In genomic region chr1:183898610-183899009, GRCh38 we compare ENCODE assay signal across 30 cellular contexts.
"Had no signal": no experiment of that assay in that cellular context is flagged by ENCODE, and none has a peak within 500 bp of the region (broad histone marks: within the 10 kb centered on the region; RNA-seq: fewer than 3 reads in every experiment).

No MANE protein-coding gene starts in this region.

- H3K9me3 ChIP-seq: left lung, right atrium auricular region, thyroid gland, upper lobe of left lung, vagina had no signal

- H3K4me3 Mint-ChIP-seq: activated naive CD4-positive, alpha-beta T cell treated with anti-CD3 and anti-CD28 coated beads, Interleukin-2, amount 10 ng/mL, durations not matched to agents 7 days and 5 days; activated naive CD8-positive, alpha-beta T cell treated with anti-CD3 and anti-CD28 coated beads, Interleukin-2, amount 10 ng/mL, durations not matched to agents 7 days and 5 days; natural killer cell; neural progenitor cell had no signal

- H3K36me3 ChIP-seq: neural progenitor cell, thyroid gland had no signal

- H3K36me3 Mint-ChIP-seq: natural killer cell had no signal

- H2AFZ ChIP-seq: neural progenitor cell had no signal

- H3K4me1 ChIP-seq: neural progenitor cell, thyroid gland, vagina had no signal

- H3K27ac Mint-ChIP-seq: activated naive CD4-positive, alpha-beta T cell treated with anti-CD3 and anti-CD28 coated beads, Interleukin-2, amount 10 ng/mL, durations not matched to agents 7 days and 5 days; activated naive CD8-positive, alpha-beta T cell treated with anti-CD3 and anti-CD28 coated beads, Interleukin-2, amount 10 ng/mL, durations not matched to agents 7 days and 5 days; natural killer cell; neural progenitor cell had no signal

- FAIRE-seq: astrocyte, frontal cortex, TTC549 had no signal

- H3K27me3 Mint-ChIP-seq: activated naive CD4-positive, alpha-beta T cell treated with anti-CD3 and anti-CD28 coated beads, Interleukin-2, amount 10 ng/mL, durations not matched to agents 7 days and 5 days had no signal

- H3K4me1 Mint-ChIP-seq: neural progenitor cell had no signal

- H3K4me3 ChIP-seq: left lung, lung, neural progenitor cell, right atrium auricular region, smooth muscle cell, thyroid gland, upper lobe of left lung, vagina had no signal

- H3K4me2 ChIP-seq: neural progenitor cell, smooth muscle cell had no signal

- H3K9ac ChIP-seq: neural progenitor cell had no signal

- H3K27me3 ChIP-seq: brain microvascular endothelial cell, left lung, neural progenitor cell, right atrium auricular region, thyroid gland, upper lobe of left lung, vagina had no signal

- H3K27ac ChIP-seq: brain microvascular endothelial cell, epithelial cell of prostate, neural progenitor cell, thyroid gland, vagina, VCaP had no signal

- H3K9me3 Mint-ChIP-seq: activated naive CD4-positive, alpha-beta T cell treated with anti-CD3 and anti-CD28 coated beads, Interleukin-2, amount 10 ng/mL, durations not matched to agents 7 days and 5 days; natural killer cell; neural progenitor cell had no signal

- DNase-seq: activated CD4-positive, alpha-beta T cell treated with anti-CD3 and anti-CD28 coated beads for 4 hours; activated CD4-positive, alpha-beta T cell treated with anti-CD3 and anti-CD28 coated beads, Interleukin-2, amount 50 U/mL, for 4 hours; activated CD8-positive, alpha-beta memory T cell treated with anti-CD3 and anti-CD28 coated beads, Interleukin-2, amount 50 U/mL, for 4 hours; activated gamma-delta T cell; activated naive CD4-positive, alpha-beta T cell treated with anti-CD3 and anti-CD28 coated beads, Interleukin-2, amount 10 ng/mL, durations not matched to agents 7 days and 5 days; activated naive CD8-positive, alpha-beta T cell treated with anti-CD3 and anti-CD28 coated beads, Interleukin-2, amount 10 ng/mL, durations not matched to agents 7 days and 5 days; activated T-cell treated with anti-CD3 and anti-CD28 coated beads, Interleukin-2, amount 50 U/mL, for 1 hour; amniotic stem cell; brain microvascular endothelial cell; effector CD4-positive, alpha-beta T cell; kidney glomerular epithelial cell; left lung; natural killer cell; occipital lobe; stimulated activated CD4-positive, alpha-beta T cell treated with anti-CD3 and anti-CD28 coated beads, Interleukin-15, amount 100 ng/mL, for 24 hours; stimulated activated CD4-positive, alpha-beta T cell treated with anti-CD3 and anti-CD28 coated beads, Interleukin-2, amount 100 ng/mL, for 24 hours; stimulated activated naive CD4-positive, alpha-beta T cell treated with Interleukin-2 at 50 U/mL for 16 hours; T-helper 9 cell; thyroid gland; upper lobe of left lung had no signal

- ATAC-seq: left lung, natural killer cell had no signal
